30 cellular contexts compared by ENCODE assay signal in genomic region chr2:210190345-210190744, GRCh38. TPM values are rescaled to one million over a fixed set of nuclear protein-coding genes. Genes with fewer than 3 reads are reported as not detected.
DNase-seq lines count a peak whose midpoint lies in the region; ATAC-seq, FAIRE-seq and TF ChIP-seq lines count a peak whose summit lies in the region.
"Had no signal": no experiment of that assay in that cellular context is flagged by ENCODE, and none has a peak within 500 bp of the region (broad histone marks: within the 10 kb centered on the region; RNA-seq: fewer than 3 reads in every experiment).

No MANE protein-coding gene starts in this region.

- peak; percentile 14 for DNase-seq in NCI-H82 (lab: John Stamatoyannopoulos, UW)
- no peak for DNase-seq in NCI-H82 treated with DMSO at 0.1 percent for 48 hours (lab: John Stamatoyannopoulos, UW; ENCODE audit: unreplicated experiment)
- peak; percentile 36 for DNase-seq in RCC 7860 (ENCODE audit: low spot score)
- no peak for DNase-seq in stomach
- no peak for DNase-seq in mesenteric fat pad (ENCODE audit: low spot score)
- no peak for DNase-seq in activated CD4-positive, CD25-positive, alpha-beta regulatory T cell treated with anti-CD3 and anti-CD28 coated beads, Interleukin-2, amount 50 U/mL, for 72 hours
- DNase-seq: 8988T; activated CD4-positive, alpha-beta T cell treated with anti-CD3 and anti-CD28 coated beads for 4 hours; activated CD8-positive, alpha-beta memory T cell treated with anti-CD3 and anti-CD28 coated beads, Interleukin-2, amount 50 U/mL, for 4 hours; activated effector memory CD4-positive, alpha-beta T cell treated with anti-CD3 and anti-CD28 coated beads, Interleukin-2, amount 50 U/mL, for 16 hours; dermis blood vessel endothelial cell; GDM1; hypothalamus; NCI-H1436; NCI-H526 treated with DMSO at 0.1 percent for 48 hours; Right ventricle myocardium superior; stimulated activated CD4-positive, alpha-beta T cell treated with anti-CD3 and anti-CD28 coated beads, Interleukin-4, amount 100 ng/mL, for 24 hours; SW 1271 had no signal

- intact Hi-C loops in stomach (cut with DNase I; ENCODE audit: low total_unique reads): no loop called here

- no peak for TF ChIP-seq CTCF in stomach (IDR thresholded peaks at IDR 0.05)

- H3K4me3 ChIP-seq in stomach: no peak overlapping the region
- H3K4me3 ChIP-seq: BLaER1 treated with 17β-estradiol and CSF1 and Interleukin-3, amounts not matched to agents 10 nM and 100 nM; cardiac muscle cell; prostate gland had no signal

- 25 to 56% (median 45%) methylated on average over 4 of the region's 4 CpGs for WGBS in stomach, 5 donors

- ATAC-seq in HG02678 (IDR thresholded peaks at IDR 0.05; ENCODE audit: unreplicated experiment): peak; percentile 56
- no peak for ATAC-seq in GM21723 (IDR thresholded peaks at IDR 0.05; ENCODE audit: unreplicated experiment)
- ATAC-seq: HCT116; natural killer cell treated with Interleukin-12 subunit alpha and Interleukin-12 subunit beta and Interleukin-15 and Interleukin-18, amount 100 ng/mL, for 72 hours had no signal

- peaks cover 0 to 16% (median 2%) of the 10 kb centered on the region in 4 donors for H3K4me1 ChIP-seq in stomach

- H3K9me3 ChIP-seq in stomach: peaks cover 0 to 10% (median 8%) of the 10 kb centered on the region in 4 donors
- H3K9me3 ChIP-seq: prostate gland had no signal

- peak overlapping the region in 4 of 5 donors; percentile 14 to 64 (median 49) for H3K27ac ChIP-seq in stomach
- H3K27ac ChIP-seq: BLaER1 treated with 17β-estradiol and CSF1 and Interleukin-3, amounts not matched to agents 10 nM and 100 nM; cardiac muscle cell; prostate gland had no signal

- no peak for TF ChIP-seq EP300 in stomach (IDR thresholded peaks at IDR 0.05)

- H3K27me3 ChIP-seq in stomach: no peaks in the 10 kb centered on the region
- H3K27me3 ChIP-seq: BLaER1 treated with 17β-estradiol and CSF1 and Interleukin-3, amounts not matched to agents 10 nM and 100 nM; cardiac muscle cell had no signal

- no peaks in the 10 kb centered on the region for H3K36me3 ChIP-seq in stomach
- H3K36me3 ChIP-seq: BLaER1 treated with 17β-estradiol and CSF1 and Interleukin-3, amounts not matched to agents 10 nM and 100 nM; cardiac muscle cell; prostate gland had no signal

- FAIRE-seq in RCC 7860 (lab: Jason Lieb, UNC): peak; percentile 89
- FAIRE-seq: endothelial cell of umbilical vein, keratinocyte, small intestine, TTC549 had no signal

- TF ChIP-seq POLR2A in stomach (IDR thresholded peaks at IDR 0.05): no peak

RNA-seq across cellular contexts. Expression of gene KANSL1L, which starts 19.1 kb away (rescaled TPM):
- total RNA-seq in stomach: 100 to 1,000 TPM in 1 of 5 donors, 10 to 100 TPM in 3, 1 to 10 TPM in 1; 2.6 to 128 (median 54.5) TPM
- 1 to 10 TPM; 4.2 to 7.0 (median 4.5) TPM for polyA plus RNA-seq in stomach
- 14.6 TPM for total RNA-seq in mesenteric fat pad

RNA-seq across cellular contexts. Expression of gene ACADL, which starts 34.9 kb away (rescaled TPM):
- total RNA-seq in stomach (10 to 100 TPM in 1 of 5 donors, 1 to 10 TPM in 2, not detected in 2; 4.9 to 17.5 (median 6.6) TPM), mesenteric fat pad (10.9 TPM)
- polyA plus RNA-seq in stomach: 1 to 10 TPM; 3.3 to 4.9 (median 4.6) TPM
- total RNA-seq: endothelial cell of umbilical vein; MCF 10A; natural killer cell treated with Interleukin-12 subunit alpha and Interleukin-12 subunit beta and Interleukin-15 and Interleukin-18, amount 100 ng/mL, for 72 hours had no signal
- polyA plus RNA-seq: endothelial cell of umbilical vein had no signal

Comparison
In these comparisons a context has a peak if more than half of its experiments do, and no peak if none do; other contexts are left out.
1. DNase-seq: peak in NCI-H82 (single experiment) and RCC 7860 (single experiment); none in NCI-H82 treated with DMSO at 0.1 percent for 48 hours (single experiment), stomach (single experiment), mesenteric fat pad (single experiment) and activated CD4-positive, CD25-positive, alpha-beta regulatory T cell treated with anti-CD3 and anti-CD28 coated beads, Interleukin-2, amount 50 U/mL, for 72 hours (single experiment).